In genomic region chr17:38885044-38885727, GRCh38 we compare ENCODE assay signal across 9 cellular contexts. TPM values are rescaled to one million over a fixed set of nuclear protein-coding genes. Genes with fewer than 3 reads are reported as not detected.
DNase-seq lines count a peak whose midpoint lies in the region; ATAC-seq and TF ChIP-seq lines count a peak whose summit lies in the region.
"Had no signal": no experiment of that assay in that cellular context is flagged by ENCODE, and none has a peak within 500 bp of the region (broad histone marks: within the 10 kb centered on the region; RNA-seq: fewer than 3 reads in every experiment).

No MANE protein-coding gene starts in this region.

- peak; percentile 80 for ATAC-seq in left lobe of liver
- ATAC-seq in stimulated activated effector memory CD8-positive, alpha-beta T cell treated with anti-CD3 and anti-CD28 coated beads, Interleukin-12 subunit alpha, Interleukin-12 subunit beta, amount 100 ng/mL, for 72 hours, result no peak
- ATAC-seq in GM21786 (IDR thresholded peaks at IDR 0.05; ENCODE audit: unreplicated experiment), result no peak

- no peak overlapping the region for H3K4me3 ChIP-seq in A673 (ENCODE audit: low read depth, low read length, poor library complexity, severe bottlenecking)

- POLR2A ChIA-PET in A673 (lab: Charles Lee; ENCODE audit: low non-redundant PET), result no interaction called here

- H3K36me3 ChIP-seq in A673 (ENCODE audit: insufficient read depth, low read length, poor library complexity, severe bottlenecking), result no peaks in the 10 kb centered on the region

- no peaks in the 10 kb centered on the region for H3K9me3 Mint-ChIP-seq in T-helper 1 cell treated with Interleukin-12 subunit alpha and Interleukin-12 subunit beta and Interleukin-4 antibody, amounts not matched to agents 30 μg/mL and 1 μg/mL, for 36 hours
- no peaks in the 10 kb centered on the region for H3K9me3 Mint-ChIP-seq in activated naive CD8-positive, alpha-beta T cell treated with anti-CD3 and anti-CD28 coated beads for 36 hours
- no peaks in the 10 kb centered on the region for H3K9me3 Mint-ChIP-seq in stimulated activated effector memory CD8-positive, alpha-beta T cell treated with anti-CD3 and anti-CD28 coated beads, Interleukin-12 subunit alpha, Interleukin-12 subunit beta, amount 100 ng/mL, for 72 hours

- no peak for TF ChIP-seq CTCF in A673 (conservative IDR thresholded peaks at IDR 0.05; ENCODE audit: low read depth, low read length)

- DNase-seq in T-helper 1 cell, result no peak
- no peak for DNase-seq in activated naive CD8-positive, alpha-beta T cell treated with anti-CD3 and anti-CD28 coated beads for 36 hours
- peak; percentile 70 for DNase-seq in left lobe of liver (ENCODE audit: low spot score)
- no peak for DNase-seq in stimulated activated effector memory CD8-positive, alpha-beta T cell treated with anti-CD3 and anti-CD28 coated beads, Interleukin-12 subunit alpha, Interleukin-12 subunit beta, amount 100 ng/mL, for 72 hours (ENCODE audit: low spot score in 2 of 2)
- DNase-seq in A673 (ENCODE audit: low spot score), result no peak
- DNase-seq in kidney glomerular epithelial cell (lab: John Stamatoyannopoulos, UW), result no peak
- DNase-seq: OCI-M1 had no signal

- no peak overlapping the region for H3K27ac ChIP-seq in A673 (ENCODE audit: low read depth, low read length, poor library complexity, severe bottlenecking)

- H3K27ac Mint-ChIP-seq in T-helper 1 cell treated with Interleukin-12 subunit alpha and Interleukin-12 subunit beta and Interleukin-4 antibody, amounts not matched to agents 30 μg/mL and 1 μg/mL, for 36 hours, result peak overlapping the region; percentile 64
- H3K27ac Mint-ChIP-seq in activated naive CD8-positive, alpha-beta T cell treated with anti-CD3 and anti-CD28 coated beads for 36 hours, result peak overlapping the region; percentile 15
- peak overlapping the region; percentile 86 for H3K27ac Mint-ChIP-seq in stimulated activated effector memory CD8-positive, alpha-beta T cell treated with anti-CD3 and anti-CD28 coated beads, Interleukin-12 subunit alpha, Interleukin-12 subunit beta, amount 100 ng/mL, for 72 hours

- peaks cover 21% of the 10 kb centered on the region for H3K4me1 ChIP-seq in A673 (ENCODE audit: insufficient read depth, low read length, poor library complexity, severe bottlenecking)

- peaks cover 74% of the 10 kb centered on the region for H3K4me1 Mint-ChIP-seq in T-helper 1 cell treated with Interleukin-12 subunit alpha and Interleukin-12 subunit beta and Interleukin-4 antibody, amounts not matched to agents 30 μg/mL and 1 μg/mL, for 36 hours (ENCODE audit: low read depth)
- peaks cover 90% of the 10 kb centered on the region for H3K4me1 Mint-ChIP-seq in activated naive CD8-positive, alpha-beta T cell treated with anti-CD3 and anti-CD28 coated beads for 36 hours
- peaks cover 87% of the 10 kb centered on the region for H3K4me1 Mint-ChIP-seq in stimulated activated effector memory CD8-positive, alpha-beta T cell treated with anti-CD3 and anti-CD28 coated beads, Interleukin-12 subunit alpha, Interleukin-12 subunit beta, amount 100 ng/mL, for 72 hours

- H3K9me3 ChIP-seq in A673 (ENCODE audit: low read depth, low read length, poor library complexity, severe bottlenecking), result no peaks in the 10 kb centered on the region

- H3K4me3 Mint-ChIP-seq in T-helper 1 cell treated with Interleukin-12 subunit alpha and Interleukin-12 subunit beta and Interleukin-4 antibody, amounts not matched to agents 30 μg/mL and 1 μg/mL, for 36 hours, result no peak overlapping the region
- H3K4me3 Mint-ChIP-seq in activated naive CD8-positive, alpha-beta T cell treated with anti-CD3 and anti-CD28 coated beads for 36 hours, result peak overlapping the region; percentile 0
- H3K4me3 Mint-ChIP-seq in stimulated activated effector memory CD8-positive, alpha-beta T cell treated with anti-CD3 and anti-CD28 coated beads, Interleukin-12 subunit alpha, Interleukin-12 subunit beta, amount 100 ng/mL, for 72 hours, result peak overlapping the region; percentile 40

- intact Hi-C loops in A673 (cut with micrococcal nuclease; ENCODE audit: unreplicated experiment), result no loop called here

- H3K36me3 Mint-ChIP-seq in T-helper 1 cell treated with Interleukin-12 subunit alpha and Interleukin-12 subunit beta and Interleukin-4 antibody, amounts not matched to agents 30 μg/mL and 1 μg/mL, for 36 hours (ENCODE audit: low read depth), result peaks cover 59% of the 10 kb centered on the region
- peaks cover 58% of the 10 kb centered on the region for H3K36me3 Mint-ChIP-seq in activated naive CD8-positive, alpha-beta T cell treated with anti-CD3 and anti-CD28 coated beads for 36 hours
- H3K36me3 Mint-ChIP-seq in stimulated activated effector memory CD8-positive, alpha-beta T cell treated with anti-CD3 and anti-CD28 coated beads, Interleukin-12 subunit alpha, Interleukin-12 subunit beta, amount 100 ng/mL, for 72 hours, result peaks cover 98% of the 10 kb centered on the region

- CTCF ChIA-PET in A673 (lab: Charles Lee), result no interaction called here

- H3K27me3 Mint-ChIP-seq in T-helper 1 cell treated with Interleukin-12 subunit alpha and Interleukin-12 subunit beta and Interleukin-4 antibody, amounts not matched to agents 30 μg/mL and 1 μg/mL, for 36 hours (ENCODE audit: low read depth), result no peaks in the 10 kb centered on the region
- no peaks in the 10 kb centered on the region for H3K27me3 Mint-ChIP-seq in activated naive CD8-positive, alpha-beta T cell treated with anti-CD3 and anti-CD28 coated beads for 36 hours

- BruUV-seq in A673 (replicated peaks; lab: Mats Ljungman, UMichigan), result no TSS peak

- H3K27me3 ChIP-seq in A673 (replicated peaks; ENCODE audit: insufficient read depth, low read depth, low read length, poor library complexity), result no peaks in the 10 kb centered on the region

RNA-seq across cellular contexts. Expression of gene LASP1, which starts 15.3 kb away (rescaled TPM):
- 100 to 1,000 TPM; 131 TPM for total RNA-seq in activated naive CD8-positive, alpha-beta T cell treated with anti-CD3 and anti-CD28 coated beads for 36 hours
- total RNA-seq in left lobe of liver, result 58.5 TPM
- total RNA-seq in A673 (2021), result 76.9 and 78.3 TPM in 2 replicates

RNA-seq across cellular contexts. Expression of gene RPL23, which starts 31.7 kb away (rescaled TPM):
- total RNA-seq in activated naive CD8-positive, alpha-beta T cell treated with anti-CD3 and anti-CD28 coated beads for 36 hours, result 1,000 to 10,000 TPM; 1,956 to 1,966 TPM
- total RNA-seq in left lobe of liver, result 371 TPM
- total RNA-seq in A673 (2021), result 764 and 879 TPM in 2 replicates

Comparison
In these comparisons a context has a peak if more than half of its experiments do, and no peak if none do; other contexts are left out.
1. H3K27ac Mint-ChIP-seq: peak in every context shown above with its lines; median percentile 86 in stimulated activated effector memory CD8-positive, alpha-beta T cell treated with anti-CD3 and anti-CD28 coated beads, Interleukin-12 subunit alpha, Interleukin-12 subunit beta, amount 100 ng/mL, for 72 hours; 64 in T-helper 1 cell treated with Interleukin-12 subunit alpha and Interleukin-12 subunit beta and Interleukin-4 antibody, amounts not matched to agents 30 μg/mL and 1 μg/mL, for 36 hours; 15 in activated naive CD8-positive, alpha-beta T cell treated with anti-CD3 and anti-CD28 coated beads for 36 hours.